Comparison of ENCODE assay signal across 18 cellular contexts in genomic region chr1:10236405-10237156, GRCh38. TPM values are rescaled to one million over a fixed set of nuclear protein-coding genes. Genes with fewer than 3 reads are reported as not detected.
A peak's percentile ranks its signal among the peaks of the same experiment; 100 is the strongest.
DNase-seq lines count a peak whose midpoint lies in the region; ATAC-seq, FAIRE-seq and TF ChIP-seq lines count a peak whose summit lies in the region.
"Had no signal": no experiment of that assay in that cellular context is flagged by ENCODE, and none has a peak within 500 bp of the region (broad histone marks: within the 10 kb centered on the region; RNA-seq: fewer than 3 reads in every experiment).

No MANE protein-coding gene starts in this region.

- H3K9ac ChIP-seq in GM12878 (ENCODE audit: control insufficient read depth, insufficient read depth, low read length) = no peak overlapping the region

- DNase-seq in AG09319 (ENCODE audit: extremely low read depth, low read depth) (peak; percentile 38), GM23338 (ENCODE audit: low spot score) (no peak), GM12878 (ENCODE audit: low read depth, low spot score) (no peak), nephron progenitor cell (no peak), sciatic nerve (ENCODE audit: low spot score) (no peak)
- DNase-seq: anterior cingulate cortex, BE2C, glutamatergic neuron, mesenchymal stem cell, NCI-H187, NCI-H510A, substantia nigra had no signal

- peak; percentile 23 for FAIRE-seq in GM12878 (lab: Jason Lieb, UNC)
- FAIRE-seq: GM18507, HepG2 had no signal

- H3K4me3 Mint-ChIP-seq in GM23338 (no peak overlapping the region), nephron progenitor cell (no peak overlapping the region)

- H3K9me2 ChIP-seq in GM23338 (ENCODE audit: insufficient read depth) = no peaks in the 10 kb centered on the region

- H3K36me3 Mint-ChIP-seq in GM23338 (ENCODE audit: low read depth) (peaks cover 7% of the 10 kb centered on the region; the same call in 2 of the 3 replicates), nephron progenitor cell (ENCODE audit: low read depth) (peaks cover 39% of the 10 kb centered on the region)

- H2AFZ ChIP-seq in GM23338 (no peak overlapping the region), GM12878 (ENCODE audit: control insufficient read depth, low read depth, low read length) (no peak overlapping the region)

- no peaks in the 10 kb centered on the region for H3K4me1 Mint-ChIP-seq in GM23338
- H3K4me1 Mint-ChIP-seq in nephron progenitor cell = peaks cover 2% of the 10 kb centered on the region

- TF ChIP-seq RAD21 in GM12878 (IDR thresholded peaks at IDR 0.05; ENCODE audit: insufficient read depth, low read depth, low read length) = no peak

- BruUV-seq in GM12878 (replicated peaks; lab: Mats Ljungman, UMichigan) = no TSS peak

- H3K27me3 Mint-ChIP-seq in GM23338 (ENCODE audit: insufficient read depth, low read depth, poor library complexity) (peaks cover 3% of the 10 kb centered on the region), nephron progenitor cell (ENCODE audit: low read depth, poor library complexity) (no peaks in the 10 kb centered on the region)

- H3K27me3 ChIP-seq in GM23338 (ENCODE audit: insufficient read depth) (no peaks in the 10 kb centered on the region), GM12878 (replicated peaks in 1 of 2; ENCODE audit: control insufficient read depth in 2 of 2, insufficient read depth in 2 of 2, low read length in 1 of 2) (no peaks in the 10 kb centered on the region)
- H3K27me3 ChIP-seq: BE2C had no signal

- H3K27ac Mint-ChIP-seq in GM23338 = no peak overlapping the region
- peak overlapping the region; percentile 47 for H3K27ac Mint-ChIP-seq in nephron progenitor cell

- CTCF ChIA-PET in GM12878 (lab: Yijun Ruan, JAX) = interaction anchor here (0.6 to 3.6 kb wide), 5 partner anchors 10 to 1903 kb away, joined by 3 to 19 read pairs (median 4); partner anchors contain the start of gene KIF1B

- peaks cover 32% of the 10 kb centered on the region for H4K20me1 ChIP-seq in GM23338 (replicated peaks; ENCODE audit: insufficient read depth)
- H4K20me1 ChIP-seq in GM12878 (ENCODE audit: control insufficient read depth, insufficient read depth) = no peaks in the 10 kb centered on the region

- H3K4me1 ChIP-seq in GM23338 (ENCODE audit: insufficient read depth) = no peaks in the 10 kb centered on the region
- H3K4me1 ChIP-seq in GM12878 (ENCODE audit: control insufficient read depth, insufficient read depth, low read length) = peaks cover 16% of the 10 kb centered on the region
- H3K4me1 ChIP-seq: BE2C had no signal

- H3K9me3 Mint-ChIP-seq in GM23338 (no peaks in the 10 kb centered on the region), nephron progenitor cell (no peaks in the 10 kb centered on the region)

- SMC1A ChIA-PET in GM12878 (lab: Charles Lee; ENCODE audit: uncharacterized antibody, unreplicated experiment) = interaction anchor here (0.8 to 2.2 kb wide), 6 partner anchors 9 to 28 kb away, joined by 3 to 9 read pairs (median 5); no protein-coding TSS in a partner anchor

- intact Hi-C loops in GM12878 (cut with micrococcal nuclease; ENCODE audit: unreplicated experiment) (no loop called here), sciatic nerve (cut with DNase I) (no loop called here)

- ATAC-seq in GM23338 (no peak), GM12878 (peak; percentile 77), GM19035 (IDR thresholded peaks at IDR 0.05; ENCODE audit: unreplicated experiment) (no peak), sciatic nerve (no peak), HG02678 (IDR thresholded peaks at IDR 0.05; ENCODE audit: unreplicated experiment) (no peak), HG03139 (IDR thresholded peaks at IDR 0.05; ENCODE audit: unreplicated experiment) (no peak)
- ATAC-seq: HepG2, Right ventricle myocardium inferior had no signal

- H3K27ac ChIP-seq in GM23338 (ENCODE audit: low read depth) (peak overlapping the region; percentile 65; the same call in 1 of the 2 replicates), GM12878 (ENCODE audit: control insufficient read depth, insufficient read depth) (peak overlapping the region; percentile 32; the same call in 1 of the 2 replicates)

- H3K36me3 ChIP-seq in GM23338 (ENCODE audit: insufficient read depth) (0 out of 2 replicates have a peak, but pooled peaks cover 4% of the 10 kb centered on the region), GM12878 (ENCODE audit: control insufficient read depth in 2 of 2, insufficient read depth in 2 of 2, low read length in 1 of 2) (no peaks in the 10 kb centered on the region; a peak in 1 of 4 replicates)
- H3K36me3 ChIP-seq: BE2C had no signal

- H3K4me2 ChIP-seq in GM23338 (no peak overlapping the region), GM12878 (ENCODE audit: control insufficient read depth, insufficient read depth) (no peak overlapping the region; the same call in 1 of the 2 replicates)

- H3K4me3 ChIP-seq in GM23338 = no peak overlapping the region
- H3K4me3 ChIP-seq in GM12878 = no peak overlapping the region

- no peak for TF ChIP-seq CTCF in AG09319 (IDR thresholded peaks at IDR 0.05; ENCODE audit: low read depth, low read length)
- no peak for TF ChIP-seq CTCF in GM23338 (conservative IDR thresholded peaks at IDR 0.05; ENCODE audit: low read depth in 2 of 2)
- TF ChIP-seq CTCF in GM12878 (IDR thresholded peaks at IDR 0.05 in 2 of 3, conservative IDR thresholded peaks at IDR 0.05 in 1 of 3; ENCODE audit: control insufficient read depth in 2 of 3, extremely low read depth in 1 of 3, insufficient read depth in 1 of 3, low read depth in 3 of 3, low read length in 3 of 3) = no peak
- TF ChIP-seq CTCF in nephron progenitor cell (IDR thresholded peaks at IDR 0.05) = no peak

- 23% methylated on average over 2 of the region's 2 CpGs for WGBS in GM12878 (ENCODE audit: insufficient coverage, insufficient replicate concordance, low lambda C conversion rate, missing lambda C conversion rate)

- H3K9me3 ChIP-seq in GM12878 (replicated peaks; ENCODE audit: control insufficient read depth, insufficient read depth, low read length) = no peaks in the 10 kb centered on the region
- H3K9me3 ChIP-seq: BE2C had no signal

- no peak for TF ChIP-seq EP300 in GM12878 (IDR thresholded peaks at IDR 0.05; ENCODE audit: borderline replicate concordance in 1 of 2, control insufficient read depth in 1 of 2, low read depth in 2 of 2, low read length in 2 of 2)

- RAD21 ChIA-PET in GM12878 (lab: Charles Lee; ENCODE audit: unreplicated experiment) = interaction anchor here (1.0 to 2.6 kb wide), 4 partner anchors 21 to 51 kb away, joined by 3 to 12 read pairs (median 6); partner anchors contain the start of gene KIF1B

- no peak for TF ChIP-seq POLR2A in GM12878 (IDR thresholded peaks at IDR 0.05; ENCODE audit: low read depth, low read length)

- in situ Hi-C loops in GM12878 (cut with MboI) = no loop called here

- H3K79me2 ChIP-seq in GM23338 (replicated peaks; ENCODE audit: insufficient read depth) = peaks cover 83% of the 10 kb centered on the region
- no peaks in the 10 kb centered on the region; the same call in 1 of the 2 replicates for H3K79me2 ChIP-seq in GM12878 (ENCODE audit: control insufficient read depth, insufficient read depth, low read length)

- POLR2A ChIA-PET in GM12878 (lab: Charles Lee) = interaction anchor here (0.5 to 1.2 kb wide), 5 partner anchors 18 to 208 kb away, joined by 3 to 6 read pairs (median 4); partner anchors contain the start of gene KIF1B

- peaks cover 4% of the 10 kb centered on the region for H3F3A ChIP-seq in GM23338 (replicated peaks; ENCODE audit: low read depth)

TF ChIP-seq in GM23338, 12 proteins besides CTCF, POLR2A, EP300 and RAD21 (continues in another document):
- TF ChIP-seq ETS1 (IDR thresholded peaks at IDR 0.05) (no peak), STAT1 (IDR thresholded peaks at IDR 0.05; ENCODE audit: unreplicated experiment) (no peak), EZH2phosphoT487 (IDR thresholded peaks at IDR 0.05; ENCODE audit: unreplicated experiment) (no peak)

TF ChIP-seq in GM12878, 131 proteins besides CTCF, POLR2A, EP300 and RAD21 (continues in another document):
- no peak for TF ChIP-seq SKIL (IDR thresholded peaks at IDR 0.05; ENCODE audit: low read depth, poor library complexity, severe bottlenecking)
- TF ChIP-seq SRF (IDR thresholded peaks at IDR 0.05; ENCODE audit: low read depth in 2 of 2, low read length in 2 of 2) = no peak
- TF ChIP-seq IKZF2 (IDR thresholded peaks at IDR 0.05) = peak; percentile 14 to 17; a peak in 2 of 4 replicates
- TF ChIP-seq CBFB (IDR thresholded peaks at IDR 0.05; ENCODE audit: low read depth) = no peak

RNA-seq across cellular contexts. Expression of gene KIF1B, which starts 26.2 kb away (rescaled TPM):
- total RNA-seq in GM23338 (2014; rRNA removed; shearing (Covaris generic)) = 68.4 and 70.3 TPM in 2 replicates
- polyA plus RNA-seq in GM23338 (2016; fragmentation: Nextera tagmentation; extraction: Ambion mirVana) (18.7 and 21.5 TPM in 2 replicates), GM12878 (2011; rRNA removed) (7.5 and 9.0 TPM in 2 replicates), GM12878 (2014; fragmentation: Illumina TruSeq; extraction: Trizol) (14.0 and 17.8 TPM in 2 replicates), GM12878 (2014; fragmentation: Nextera tagmentation; extraction: Ambion mirVana) (1 to 10 TPM; 2.1 to 2.2 TPM), GM12878 (2014; rRNA removed) (7.9 and 8.5 TPM in 2 replicates), GM12878 (2016; fragmentation: Nextera tagmentation; extraction: Ambion mirVana) (1 to 10 TPM; 2.6 to 7.4 TPM)
- 56.3 and 60.5 TPM in 2 replicates for total RNA-seq in GM12878 (2013; cell fraction: nucleolus; rRNA removed)
- total RNA-seq in GM12878 (2014; rRNA removed) (10.5 and 10.6 TPM in 2 replicates), GM12878 (2014; rRNA removed; fragmentation: Illumina TruSeq; extraction: Trizol) (10.6 and 12.3 TPM in 2 replicates), GM12878 (2021) (13.3 and 16.5 TPM in 2 replicates), sciatic nerve (70.4 TPM)
- 2.8 TPM for polyA plus RNA-seq in GM12878 (2011; ENCODE audit: low read depth)
- polyA plus RNA-seq in GM12878 (2011; cell fraction: cytosol; rRNA removed) = 8.4 and 11.5 TPM in 2 replicates
- polyA plus RNA-seq in GM12878 (2011; cell fraction: nucleus; rRNA removed) = 6.0 and 7.3 TPM in 2 replicates
- polyA plus RNA-seq in GM12878 (2012) = 2.7 TPM in 2 replicates
- polyA minus RNA-seq in GM12878 (2011; rRNA and poly(A)+ RNA removed) = 18.5 and 18.9 TPM in 2 replicates
- 4.3 and 6.1 TPM in 2 replicates for polyA minus RNA-seq in GM12878 (2011; cell fraction: cytosol; rRNA and poly(A)+ RNA removed)
- polyA minus RNA-seq in GM12878 (2011; cell fraction: nucleus; rRNA and poly(A)+ RNA removed) = 8.2 and 11.3 TPM in 2 replicates
